8 cellular contexts compared by ENCODE assay signal in genomic region chr15:90818251-90819210, GRCh38. TPM values are rescaled to one million over a fixed set of nuclear protein-coding genes. Genes with fewer than 3 reads are reported as not detected.
DNase-seq lines count a peak whose midpoint lies in the region; ATAC-seq and TF ChIP-seq lines count a peak whose summit lies in the region.

No MANE protein-coding gene starts in this region.

- no peak overlapping the region for H2AFZ ChIP-seq in Karpas-422 (ENCODE audit: low read length)

- peak overlapping the region; percentile 78 for H3K9ac ChIP-seq in Karpas-422 (ENCODE audit: low read length)

- H3K4me1 ChIP-seq in Karpas-422 (ENCODE audit: low read length) = peaks cover 64% of the 10 kb centered on the region

- ATAC-seq in GM18511 (IDR thresholded peaks at IDR 0.05; ENCODE audit: unreplicated experiment) = peak; percentile 61
- peak; percentile 50 for ATAC-seq in left ventricle myocardium superior
- no peak for ATAC-seq in HG02885 (IDR thresholded peaks at IDR 0.05; ENCODE audit: poor library complexity, unreplicated experiment)
- ATAC-seq in GM21717 (IDR thresholded peaks at IDR 0.05; ENCODE audit: unreplicated experiment) = no peak

- peaks cover 73% of the 10 kb centered on the region for H3K4me1 Mint-ChIP-seq in T-helper 2 cell treated with Interferon-gamma antibody and Interleukin-4, amounts not matched to agents 5 μg/mL and 100 μg/mL, for 36 hours (ENCODE audit: low read depth)
- H3K4me1 Mint-ChIP-seq in Calu3 (ENCODE audit: low read depth, unreplicated experiment) (no peaks in the 10 kb centered on the region), mesothelial cell of epicardium (peaks cover 13% of the 10 kb centered on the region)

- DNase-seq in Karpas-422 (peak; percentile 98), left ventricle myocardium superior (peak; percentile 43), Calu3 (no peak), mesothelial cell of epicardium (ENCODE audit: low spot score in 2 of 2, unreplicated experiment in 2 of 2) (no peak)
- peak; percentile 70 for DNase-seq in T-helper 2 cell treated with Interferon-gamma antibody and Interleukin-4, amounts not matched to agents 5 μg/mL and 100 μg/mL, for 36 hours (ENCODE audit: low spot score)

- no peaks in the 10 kb centered on the region for H3K9me3 Mint-ChIP-seq in T-helper 2 cell treated with Interferon-gamma antibody and Interleukin-4, amounts not matched to agents 5 μg/mL and 100 μg/mL, for 36 hours
- H3K9me3 Mint-ChIP-seq in Calu3 (ENCODE audit: low read depth, unreplicated experiment) = no peaks in the 10 kb centered on the region
- no peaks in the 10 kb centered on the region for H3K9me3 Mint-ChIP-seq in mesothelial cell of epicardium

- no peaks in the 10 kb centered on the region for H3K9me2 ChIP-seq in Karpas-422 (replicated peaks; ENCODE audit: insufficient read depth, low read length)

- intact Hi-C loops in left ventricle myocardium superior (cut with micrococcal nuclease) = no loop called here
- intact Hi-C loops in Calu3 (cut with micrococcal nuclease; ENCODE audit: unreplicated experiment) = loop anchor here (5.0 kb wide), 1 partner anchor 69 kb away; no protein-coding TSS in a partner anchor

- no peaks in the 10 kb centered on the region for H3K27me3 ChIP-seq in Karpas-422 (ENCODE audit: low read length)

- BruUV-seq in Calu3 (replicated peaks; lab: Mats Ljungman, UMichigan) = no TSS peak

- no peaks in the 10 kb centered on the region for H4K20me1 ChIP-seq in Karpas-422 (ENCODE audit: insufficient read depth, low read depth, low read length)

- CTCF ChIA-PET in Calu3 (lab: Charles Lee) = interaction anchor here (0.5 to 1.1 kb wide), 3 partner anchors 9 to 24 kb away, joined by 3 to 5 read pairs (median 3); no protein-coding TSS in a partner anchor

- peaks cover 25% of the 10 kb centered on the region for H3K36me3 Mint-ChIP-seq in T-helper 2 cell treated with Interferon-gamma antibody and Interleukin-4, amounts not matched to agents 5 μg/mL and 100 μg/mL, for 36 hours (ENCODE audit: low read depth)
- H3K36me3 Mint-ChIP-seq in Calu3 (ENCODE audit: insufficient read depth, unreplicated experiment) (no peaks in the 10 kb centered on the region), mesothelial cell of epicardium (no peaks in the 10 kb centered on the region)

- H3K27me3 Mint-ChIP-seq in T-helper 2 cell treated with Interferon-gamma antibody and Interleukin-4, amounts not matched to agents 5 μg/mL and 100 μg/mL, for 36 hours (ENCODE audit: low read depth) = no peaks in the 10 kb centered on the region
- H3K27me3 Mint-ChIP-seq in Calu3 (ENCODE audit: unreplicated experiment) (peaks cover 9% of the 10 kb centered on the region), mesothelial cell of epicardium (ENCODE audit: low read depth) (no peaks in the 10 kb centered on the region)

- no peak for TF ChIP-seq CTCF in Calu3 (IDR thresholded peaks at IDR 0.05; ENCODE audit: unreplicated experiment)
- TF ChIP-seq CTCF in mesothelial cell of epicardium (IDR thresholded peaks at IDR 0.05; ENCODE audit: unreplicated experiment) = no peak

- no peaks in the 10 kb centered on the region for H3K36me3 ChIP-seq in Karpas-422 (ENCODE audit: insufficient read depth, low read length)

- H3K27ac ChIP-seq in Karpas-422 (ENCODE audit: low read length) = peak overlapping the region; percentile 94

- H3K4me3 Mint-ChIP-seq in T-helper 2 cell treated with Interferon-gamma antibody and Interleukin-4, amounts not matched to agents 5 μg/mL and 100 μg/mL, for 36 hours = peak overlapping the region; percentile 75
- H3K4me3 Mint-ChIP-seq in Calu3 (ENCODE audit: low read depth, unreplicated experiment) = no peak overlapping the region
- no peak overlapping the region for H3K4me3 Mint-ChIP-seq in mesothelial cell of epicardium

- peak overlapping the region; percentile 95 for H3K27ac Mint-ChIP-seq in T-helper 2 cell treated with Interferon-gamma antibody and Interleukin-4, amounts not matched to agents 5 μg/mL and 100 μg/mL, for 36 hours
- no peak overlapping the region for H3K27ac Mint-ChIP-seq in Calu3 (ENCODE audit: unreplicated experiment)
- no peak overlapping the region for H3K27ac Mint-ChIP-seq in mesothelial cell of epicardium

- H3K4me2 ChIP-seq in Karpas-422 (ENCODE audit: low read depth, low read length, poor library complexity, severe bottlenecking) = peak overlapping the region; percentile 81

- no peaks in the 10 kb centered on the region for H3K9me3 ChIP-seq in Karpas-422 (ENCODE audit: low read length)

- H3K79me2 ChIP-seq in Karpas-422 (ENCODE audit: low read length) = no peaks in the 10 kb centered on the region

- H3K4me3 ChIP-seq in Karpas-422 (ENCODE audit: low read length) = peak overlapping the region; percentile 59

RNA-seq across cellular contexts. Expression of gene FURIN, which starts 49.9 kb away (rescaled TPM):
- total RNA-seq in Karpas-422 (2014; rRNA removed; shearing (Covaris generic); ENCODE audit: low replicate concordance) = 30.4 and 30.9 TPM in 2 replicates
- 49.9 TPM for total RNA-seq in left ventricle myocardium superior
- total RNA-seq in Calu3 (2022) = 61.7 and 76.6 TPM in 2 replicates
- 97.7 to 98.8 TPM (median 98.8 TPM) in 3 replicates for total RNA-seq in mesothelial cell of epicardium

Comparison
In these comparisons a context has a peak if more than half of its experiments do, and no peak if none do; other contexts are left out.
1. ATAC-seq: peak in GM18511 (single experiment) and left ventricle myocardium superior (single experiment); none in HG02885 (single experiment) and GM21717 (single experiment).
2. DNase-seq: peak in Karpas-422 (single experiment), T-helper 2 cell treated with Interferon-gamma antibody and Interleukin-4, amounts not matched to agents 5 μg/mL and 100 μg/mL, for 36 hours (single experiment) and left ventricle myocardium superior (single experiment); none in Calu3 (single experiment) and mesothelial cell of epicardium (0 of 2).